17 cellular contexts compared by ENCODE assay signal in the genomic region with DNA sequence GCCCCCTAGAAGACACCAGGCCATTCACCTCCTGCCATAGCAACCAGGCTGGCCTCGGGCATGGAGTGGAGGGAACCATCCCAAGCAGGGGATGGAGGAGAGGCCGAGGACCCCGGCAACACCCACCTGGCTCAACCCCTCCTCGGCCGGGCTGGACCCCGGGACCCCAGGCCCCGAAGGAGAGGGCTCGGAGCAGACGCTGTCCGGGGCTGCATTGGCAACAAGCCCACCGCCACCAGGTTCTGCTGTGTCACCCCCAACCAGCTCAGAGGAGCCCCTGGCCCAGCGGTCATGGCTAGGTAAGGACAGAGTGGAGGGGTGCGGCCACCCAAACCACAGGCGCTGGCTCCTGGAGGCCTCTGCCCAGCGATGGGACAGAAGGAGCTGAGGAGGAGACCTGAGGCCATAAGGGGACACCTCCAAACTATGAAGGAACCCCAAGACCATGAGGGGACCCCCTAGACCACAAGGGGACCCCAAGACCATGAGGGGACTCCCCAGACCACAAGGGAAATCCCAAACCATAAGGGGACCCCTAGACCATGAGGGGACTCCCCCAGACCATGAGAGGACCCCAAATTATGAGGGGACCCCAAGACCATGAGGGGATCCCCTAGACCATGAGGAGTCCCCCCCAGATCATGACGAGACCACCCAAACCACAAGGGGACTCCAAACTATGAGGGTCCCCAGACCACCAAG.
"Had no signal": no experiment of that assay in that cellular context is flagged by ENCODE, and none has a peak within 500 bp of the region (broad histone marks: within the 10 kb centered on the region; RNA-seq: fewer than 3 reads in every experiment).

No MANE protein-coding gene starts in this region.

- H3K4me2 ChIP-seq: smooth muscle cell had no signal

- H3K4me3 ChIP-seq: cardiac muscle cell, esophagus squamous epithelium, lower lobe of right lung, pancreas, right lobe of liver, smooth muscle cell, transverse colon had no signal

- DNase-seq: activated CD4-positive, alpha-beta memory T cell treated with anti-CD3 and anti-CD28 coated beads for 36 hours; activated effector memory CD4-positive, alpha-beta T cell treated with Interleukin-2 at 50 U/mL for 16 hours; activated naive CD4-positive, alpha-beta T cell treated with anti-CD3 and anti-CD28 coated beads, Interleukin-2, amount 50 U/mL, for 16 hours; activated T-cell treated with anti-CD3 and anti-CD28 coated beads, Interleukin-2, amount 50 U/mL, for 4 hours; amniotic stem cell; dermis blood vessel endothelial cell; effector memory CD8-positive, alpha-beta T cell; esophagus squamous epithelium; immature natural killer cell; lower lobe of right lung; stimulated activated CD4-positive, alpha-beta T cell treated with anti-CD3 and anti-CD28 coated beads, Interleukin-4, amount 100 ng/mL, for 24 hours; transverse colon had no signal

- FAIRE-seq: pancreas had no signal

- H3K36me3 ChIP-seq: cardiac muscle cell, lower lobe of right lung, neutrophil, pancreas, right lobe of liver, transverse colon had no signal

- ATAC-seq: effector memory CD8-positive, alpha-beta T cell; lower lobe of right lung; pancreas; right lobe of liver had no signal

- H3K9me3 ChIP-seq: esophagus squamous epithelium, lower lobe of right lung, neutrophil, pancreas, right lobe of liver, transverse colon had no signal

- H3K4me1 ChIP-seq: pancreas, right lobe of liver had no signal

- H3K27ac ChIP-seq: cardiac muscle cell, lower lobe of right lung, neutrophil, pancreas, right lobe of liver, transverse colon had no signal

- H3K27me3 ChIP-seq: cardiac muscle cell, esophagus squamous epithelium, pancreas, right lobe of liver, transverse colon had no signal
